ENCODE assay signal across 17 cellular contexts in genomic region chr18:58447342-58448190, GRCh38.
A peak's percentile ranks its signal among the peaks of the same experiment; 100 is the strongest.
DNase-seq lines count a peak whose midpoint lies in the region; ATAC-seq, FAIRE-seq and TF ChIP-seq lines count a peak whose summit lies in the region.
"Had no signal": no experiment of that assay in that cellular context is flagged by ENCODE, and none has a peak within 500 bp of the region (broad histone marks: within the 10 kb centered on the region; RNA-seq: fewer than 3 reads in every experiment).

No MANE protein-coding gene starts in this region.

- H3K4me2 ChIP-seq in astrocyte (ENCODE audit: low read length), result peak overlapping the region; percentile 62

- TF ChIP-seq EP300 in sigmoid colon (IDR thresholded peaks at IDR 0.05), result peak in 1 of 4 donors; percentile 22

- H3K9ac ChIP-seq in astrocyte (ENCODE audit: low read length) (no peak overlapping the region), iPS-18a (ENCODE audit: low read length) (no peak overlapping the region)

- WGBS in sigmoid colon, 2 donors, result 81 to 87% methylated on average over 11 of the region's 11 CpGs

- peaks cover 5% of the 10 kb centered on the region for H3K27me3 Mint-ChIP-seq in astrocyte (ENCODE audit: low read depth, unreplicated experiment)

- intact Hi-C loops in sigmoid colon (cut with DNase I), result loop anchor here (5.0 kb wide), 2 partner anchors 45 to 55 kb away; no protein-coding TSS in a partner anchor

- DNase-seq in ELR (ENCODE audit: low read depth), result peak; percentile 18
- peak; percentile 10 for DNase-seq in astrocyte (ENCODE audit: low read depth)
- DNase-seq in sigmoid colon, result peak; percentile 70
- no peak for DNase-seq in stimulated activated naive CD4-positive, alpha-beta T cell treated with Interleukin-2 at 50 U/mL for 16 hours (lab: John Stamatoyannopoulos, UW)
- DNase-seq in COLO829 (ENCODE audit: low spot score), result no peak
- no peak for DNase-seq in SHP77 (lab: John Stamatoyannopoulos, UW)
- DNase-seq: activated CD8-positive, alpha-beta memory T cell treated with anti-CD3 and anti-CD28 coated beads, Interleukin-2, amount 50 U/mL, for 4 hours; activated naive CD8-positive, alpha-beta T cell treated with anti-CD3 and anti-CD28 coated beads, Interleukin-2, amount 10 ng/mL, durations not matched to agents 7 days and 5 days; dermis blood vessel endothelial cell; kidney glomerular epithelial cell; NCI-H345; stimulated activated CD4-positive, alpha-beta T cell treated with anti-CD3 and anti-CD28 coated beads, Interleukin-15, amount 100 ng/mL, for 24 hours; WERI-Rb-1 had no signal

- H3K36me3 ChIP-seq in astrocyte (ENCODE audit: insufficient read depth, low read length) (no peaks in the 10 kb centered on the region), iPS-18a (ENCODE audit: control insufficient read depth, low read depth, low read length) (no peaks in the 10 kb centered on the region), sigmoid colon (no peaks in the 10 kb centered on the region)
- H3K36me3 ChIP-seq: HAP-1, neutrophil, WERI-Rb-1 had no signal

- no peak overlapping the region for H3K27ac ChIP-seq in astrocyte (ENCODE audit: low read depth, low read length)
- H3K27ac ChIP-seq in iPS-18a (ENCODE audit: low read length), result no peak overlapping the region
- peak overlapping the region in 3 of 4 donors; percentile 63 to 72 (median 68) for H3K27ac ChIP-seq in sigmoid colon
- H3K27ac ChIP-seq: neutrophil, WERI-Rb-1 had no signal

- H3K4me3 ChIP-seq in astrocyte (ENCODE audit: insufficient read depth, low read depth, low read length) (no peak overlapping the region), iPS-18a (ENCODE audit: low read length) (peak overlapping the region; percentile 3), sigmoid colon (no peak overlapping the region)
- H3K4me3 ChIP-seq: HAP-1 had no signal

- TF ChIP-seq CTCF in astrocyte (IDR thresholded peaks at IDR 0.05; ENCODE audit: insufficient read depth, low read depth, low read length) (no peak), sigmoid colon (IDR thresholded peaks at IDR 0.05) (no peak)

- H2AFZ ChIP-seq in astrocyte (ENCODE audit: low read depth, low read length), result peak overlapping the region; percentile 35

- no peaks in the 10 kb centered on the region for H3K36me3 Mint-ChIP-seq in astrocyte (ENCODE audit: low read depth, unreplicated experiment)
- H3K36me3 Mint-ChIP-seq: activated naive CD8-positive, alpha-beta T cell treated with anti-CD3 and anti-CD28 coated beads, Interleukin-2, amount 10 ng/mL, durations not matched to agents 7 days and 5 days had no signal

- no peak for FAIRE-seq in astrocyte (lab: Jason Lieb, UNC)

- no peaks in the 10 kb centered on the region for H4K20me1 ChIP-seq in astrocyte (ENCODE audit: insufficient read depth, low read length)

- H3K79me2 ChIP-seq in astrocyte (ENCODE audit: insufficient read depth, low read length), result no peaks in the 10 kb centered on the region

- H3K4me1 Mint-ChIP-seq in astrocyte (ENCODE audit: low read depth, unreplicated experiment), result peaks cover 32% of the 10 kb centered on the region
- H3K4me1 Mint-ChIP-seq: activated naive CD8-positive, alpha-beta T cell treated with anti-CD3 and anti-CD28 coated beads, Interleukin-2, amount 10 ng/mL, durations not matched to agents 7 days and 5 days had no signal

- peaks cover 6% of the 10 kb centered on the region for H3K4me1 ChIP-seq in astrocyte (ENCODE audit: insufficient read depth, low read length)
- H3K4me1 ChIP-seq in iPS-18a (ENCODE audit: control insufficient read depth, low read depth, low read length), result peaks cover 28% of the 10 kb centered on the region
- peaks cover 0 to 27% (median 21%) of the 10 kb centered on the region in 4 donors for H3K4me1 ChIP-seq in sigmoid colon

- H3K9me3 ChIP-seq in astrocyte (ENCODE audit: insufficient read depth, low read depth, low read length) (no peaks in the 10 kb centered on the region), iPS-18a (ENCODE audit: control insufficient read depth, low read depth, low read length) (no peaks in the 10 kb centered on the region), sigmoid colon (no peaks in the 10 kb centered on the region)
- H3K9me3 ChIP-seq: HAP-1, neutrophil had no signal

- H3K9me3 Mint-ChIP-seq in astrocyte (ENCODE audit: unreplicated experiment), result no peaks in the 10 kb centered on the region
- H3K9me3 Mint-ChIP-seq: activated naive CD8-positive, alpha-beta T cell treated with anti-CD3 and anti-CD28 coated beads, Interleukin-2, amount 10 ng/mL, durations not matched to agents 7 days and 5 days had no signal

- peak overlapping the region; percentile 16 for H3K27ac Mint-ChIP-seq in astrocyte (ENCODE audit: unreplicated experiment)
- H3K27ac Mint-ChIP-seq: activated naive CD8-positive, alpha-beta T cell treated with anti-CD3 and anti-CD28 coated beads, Interleukin-2, amount 10 ng/mL, durations not matched to agents 7 days and 5 days had no signal

- no peak for TF ChIP-seq POLR2A in sigmoid colon (IDR thresholded peaks at IDR 0.05)

- no peak overlapping the region for H3K4me3 Mint-ChIP-seq in astrocyte (ENCODE audit: unreplicated experiment)
- H3K4me3 Mint-ChIP-seq: activated naive CD8-positive, alpha-beta T cell treated with anti-CD3 and anti-CD28 coated beads, Interleukin-2, amount 10 ng/mL, durations not matched to agents 7 days and 5 days had no signal

- ATAC-seq in GM18873 (IDR thresholded peaks at IDR 0.05; ENCODE audit: low FRiP score, unreplicated experiment), result no peak

- H3K27me3 ChIP-seq in astrocyte (ENCODE audit: insufficient read depth, low read length) (no peaks in the 10 kb centered on the region), iPS-18a (ENCODE audit: control insufficient read depth, insufficient read depth, low read length) (no peaks in the 10 kb centered on the region), sigmoid colon (no peaks in the 10 kb centered on the region)

Comparison
In these comparisons a context has a peak if more than half of its experiments do, and no peak if none do; other contexts are left out.
1. DNase-seq: peak in ELR (single experiment), astrocyte (single experiment) and sigmoid colon (single experiment); none in stimulated activated naive CD4-positive, alpha-beta T cell treated with Interleukin-2 at 50 U/mL for 16 hours (single experiment), COLO829 (single experiment) and SHP77 (0 of 2).
2. H3K27ac ChIP-seq: peak in sigmoid colon (3 of 4); none in astrocyte (single experiment) and iPS-18a (single experiment).